Comparison of ENCODE assay signal across 8 cellular contexts in genomic region chr7:106009511-106010226, GRCh38. TPM values are rescaled to one million over a fixed set of nuclear protein-coding genes. Genes with fewer than 3 reads are reported as not detected.
DNase-seq lines count a peak whose midpoint lies in the region; ATAC-seq and TF ChIP-seq lines count a peak whose summit lies in the region.

No MANE protein-coding gene starts in this region.

- H3K36me3 ChIP-seq in Panc1 (ENCODE audit: control insufficient read depth, insufficient read depth, low read length) = no peaks in the 10 kb centered on the region

- H3K4me1 Mint-ChIP-seq in neural crest cell = peaks cover 19% of the 10 kb centered on the region

- no TSS peak for BruUV-seq in Panc1 (replicated peaks; lab: Mats Ljungman, UMichigan)

- intact Hi-C loops in Panc1 (cut with micrococcal nuclease; ENCODE audit: unreplicated experiment) = loop anchor here (1.0 to 5.0 kb wide), 3 partner anchors 75 to 249 kb away; partner anchors contain the start of gene ATXN7L1

- H3K4me3 Mint-ChIP-seq in neural crest cell = peak overlapping the region; percentile 65

- H3K27ac ChIP-seq in Panc1 (ENCODE audit: low read length) = no peak overlapping the region

- in situ Hi-C loops in Panc1 (cut with HindIII; ENCODE audit: low pct_unique_long_range_greater_than_20kb, low sequenced_read_pairs) = no loop called here

- CTCF ChIA-PET in AG04449 (lab: Yijun Ruan, JAX) = interaction anchor here (0.6 to 5.5 kb wide), 30 partner anchors 8 to 366 kb away, joined by 3 to 52 read pairs (median 4); no protein-coding TSS in a partner anchor
- CTCF ChIA-PET in Panc1 (lab: Charles Lee) = interaction anchor here (0.5 kb wide), 1 partner anchor 25 kb away, joined by 6 read pairs; no protein-coding TSS in a partner anchor

- ATAC-seq in GM19043 (IDR thresholded peaks at IDR 0.05; ENCODE audit: low read depth, unreplicated experiment) (peak; percentile 72), Panc1 (peak; percentile 98)
- peak; percentile 97 for ATAC-seq in stimulated activated naive CD8-positive, alpha-beta T cell treated with anti-CD3 and anti-CD28 coated beads, Interleukin-15, Interleukin-2, amounts not matched to agents 100 U/mL and 50 U/mL, for 24 hours

- peaks cover 15% of the 10 kb centered on the region for H3K9me3 Mint-ChIP-seq in neural crest cell

- H3K27me3 Mint-ChIP-seq in neural crest cell (ENCODE audit: low read depth) = no peaks in the 10 kb centered on the region

- H3K4me3 ChIP-seq in AG04449 (ENCODE audit: low read depth, low read length) (peak overlapping the region; percentile 15; the same call in 1 of the 2 replicates), Panc1 (ENCODE audit: low read depth in 2 of 2, low read length in 2 of 2) (peak overlapping the region in 1 of 2 experiments; percentile 19; a peak in 2 of 4 replicates), fibroblast of the aortic adventitia (ENCODE audit: low read depth, low read length) (peak overlapping the region; percentile 33)

- DNase-seq in AG04449 (ENCODE audit: low read depth, low spot score) = peak; percentile 92
- peak; percentile 89 for DNase-seq in HT-29 (ENCODE audit: low spot score)
- peak; percentile 35 for DNase-seq in Panc1 (ENCODE audit: low read depth, low spot score)
- peak; percentile 74 for DNase-seq in activated T-helper 9 cell treated with anti-CD3 and anti-CD28 coated beads, Interleukin-2, amount 50 U/mL, for 16 hours (ENCODE audit: low read depth)
- DNase-seq in fibroblast of the aortic adventitia (ENCODE audit: low read depth) = peak; percentile 99
- DNase-seq in neural crest cell (ENCODE audit: low read depth, low spot score) = peak; percentile 88
- peak; percentile 83 for DNase-seq in stimulated activated naive CD8-positive, alpha-beta T cell treated with anti-CD3 and anti-CD28 coated beads, Interleukin-15, Interleukin-2, amounts not matched to agents 100 U/mL and 50 U/mL, for 24 hours

- H3K36me3 Mint-ChIP-seq in neural crest cell (ENCODE audit: low read depth) = peaks cover 15% of the 10 kb centered on the region

- no peaks in the 10 kb centered on the region for H3K9me3 ChIP-seq in Panc1 (ENCODE audit: control insufficient read depth, insufficient read depth, low read depth, low read length)

- no peaks in the 10 kb centered on the region for H3K4me1 ChIP-seq in Panc1 (ENCODE audit: control insufficient read depth, insufficient read depth, low read length)

- no peaks in the 10 kb centered on the region for H3K27me3 ChIP-seq in Panc1 (ENCODE audit: control insufficient read depth, insufficient read depth, low read length)

- TF ChIP-seq CTCF in AG04449 (IDR thresholded peaks at IDR 0.05; ENCODE audit: insufficient read depth, low read length, missing control alignments) (peak; percentile 98), Panc1 (IDR thresholded peaks at IDR 0.05) (peak; percentile 97), fibroblast of the aortic adventitia (IDR thresholded peaks at IDR 0.05; ENCODE audit: insufficient read depth, low read length) (peak; percentile 91), neural crest cell (conservative IDR thresholded peaks at IDR 0.05) (peak; percentile 100)

- POLR2A ChIA-PET in AG04449 (lab: Yijun Ruan, JAX) (interaction anchor here (0.6 to 0.7 kb wide), 2 partner anchors 296 to 327 kb away, joined by 3 read pairs; no protein-coding TSS in a partner anchor), Panc1 (lab: Charles Lee) (no interaction called here)

- H3K27ac Mint-ChIP-seq in neural crest cell (ENCODE audit: unreplicated experiment) = peak overlapping the region; percentile 79

RNA-seq across cellular contexts. Expression of gene CDHR3, which starts 46.6 kb away (rescaled TPM):
- total RNA-seq in HT-29 (2014; rRNA removed; shearing (Covaris generic)) = 17.3 and 20.4 TPM in 2 replicates
- total RNA-seq in Panc1 (2021; ENCODE audit: unreplicated experiment) (6.5 TPM), fibroblast of the aortic adventitia (ENCODE audit: low replicate concordance) (14.0 and 19.6 TPM in 2 replicates), neural crest cell (5.4 and 6.1 TPM in 2 replicates)
- 5.8 TPM for polyA plus RNA-seq in Panc1 (2012; ENCODE audit: insufficient read length)

Comparison
In these comparisons a context has a peak if more than half of its experiments do, and no peak if none do; other contexts are left out.
1. DNase-seq: peak in every context shown above with its lines; median percentile 99 in fibroblast of the aortic adventitia; 92 in AG04449; 89 in HT-29; 88 in neural crest cell; 83 in stimulated activated naive CD8-positive, alpha-beta T cell treated with anti-CD3 and anti-CD28 coated beads, Interleukin-15, Interleukin-2, amounts not matched to agents 100 U/mL and 50 U/mL, for 24 hours; 74 in activated T-helper 9 cell treated with anti-CD3 and anti-CD28 coated beads, Interleukin-2, amount 50 U/mL, for 16 hours; 35 in Panc1.